In genomic region chr1:16090076-16090826, GRCh38 we compare ENCODE assay signal across 1 cellular context.
TF ChIP-seq lines count a peak whose summit lies in the region.

No MANE protein-coding gene starts in this region.

TF ChIP-seq in IMR-90, 13 proteins besides CTCF, POLR2A, EP300 and RAD21 (continued from another document):
- TF ChIP-seq ELK1 (IDR thresholded peaks at IDR 0.05; ENCODE audit: borderline replicate concordance, low read depth, low read length) (no peak), NFE2L2 (IDR thresholded peaks at IDR 0.05; ENCODE audit: low read depth, low read length) (no peak), CHD1 (IDR thresholded peaks at IDR 0.05; ENCODE audit: low read depth, low read length) (no peak), MXI1 (IDR thresholded peaks at IDR 0.05; ENCODE audit: borderline replicate concordance, low read depth, low read length) (no peak), RCOR1 (IDR thresholded peaks at IDR 0.05; ENCODE audit: insufficient replicate concordance, low read length) (no peak), SMC3 (IDR thresholded peaks at IDR 0.05; ENCODE audit: low read depth, low read length) (no peak), MAFK (IDR thresholded peaks at IDR 0.05; ENCODE audit: low read depth, low read length) (no peak), FOS (IDR thresholded peaks at IDR 0.05; ENCODE audit: low read depth, low read length) (no peak), BHLHE40 (IDR thresholded peaks at IDR 0.05; ENCODE audit: low read depth, low read length) (no peak), RFX5 (IDR thresholded peaks at IDR 0.05; ENCODE audit: low read depth, low read length) (no peak), CEBPB (IDR thresholded peaks at IDR 0.05; ENCODE audit: low read depth, low read length) (no peak)
TF ChIP-seq in IMR-90: peak in this region for 0.
